ENCODE assay signal across 10 cellular contexts in the genomic region with DNA sequence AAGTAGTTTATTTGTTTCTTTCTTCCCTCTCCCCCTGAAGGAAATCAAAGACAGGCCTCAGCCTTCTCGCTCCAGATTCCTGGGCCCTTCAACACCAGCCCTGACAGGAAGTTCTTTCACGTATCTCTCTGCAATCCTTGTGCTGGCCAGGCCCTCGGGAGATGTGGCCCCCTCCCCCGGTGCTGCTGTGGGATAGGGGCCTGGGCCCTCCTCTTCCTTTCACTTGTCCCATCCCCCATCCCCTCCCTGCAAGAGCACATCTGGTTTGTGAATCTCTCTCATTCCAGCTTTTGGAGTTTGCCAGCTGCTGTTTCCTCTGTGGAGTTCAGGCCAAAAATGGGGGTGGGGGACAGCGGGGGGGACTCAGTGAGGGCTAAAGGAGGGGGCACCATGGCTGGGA. TPM values are rescaled to one million over a fixed set of nuclear protein-coding genes. Genes with fewer than 3 reads are reported as not detected.
DNase-seq lines count a peak whose midpoint lies in the region; ATAC-seq and TF ChIP-seq lines count a peak whose summit lies in the region.
"Had no signal": no experiment of that assay in that cellular context is flagged by ENCODE, and none has a peak within 500 bp of the region (broad histone marks: within the 10 kb centered on the region; RNA-seq: fewer than 3 reads in every experiment).

No MANE protein-coding gene starts in this region.

- peaks cover 14 to 22% of the 10 kb centered on the region in 2 donors for H3K27me3 Mint-ChIP-seq in natural killer cell treated with Interleukin-12 subunit alpha and Interleukin-12 subunit beta and Interleukin-15 and Interleukin-18, amount 100 ng/mL, for 72 hours
- H3K27me3 Mint-ChIP-seq in natural killer cell (ENCODE audit: low read depth in 2 of 2): peaks cover 8 to 29% of the 10 kb centered on the region in 2 donors
- H3K27me3 Mint-ChIP-seq in nephron progenitor cell (ENCODE audit: low read depth, poor library complexity): peaks cover 4% of the 10 kb centered on the region
- no peaks in the 10 kb centered on the region for H3K27me3 Mint-ChIP-seq in activated T-cell treated with anti-CD3 and anti-CD28 coated beads, Interleukin-2, amount 50 U/mL, for 24 hours

- H3K9me3 Mint-ChIP-seq in natural killer cell treated with Interleukin-12 subunit alpha and Interleukin-12 subunit beta and Interleukin-15 and Interleukin-18, amount 100 ng/mL, for 72 hours: no peaks in the 10 kb centered on the region
- H3K9me3 Mint-ChIP-seq in natural killer cell (no peaks in the 10 kb centered on the region), nephron progenitor cell (no peaks in the 10 kb centered on the region)
- no peaks in the 10 kb centered on the region for H3K9me3 Mint-ChIP-seq in activated T-cell treated with anti-CD3 and anti-CD28 coated beads, Interleukin-2, amount 50 U/mL, for 24 hours

- intact Hi-C loops in natural killer cell (cut with micrococcal nuclease) (no loop called here), aorta (cut with DNase I) (no loop called here)

- H3K4me3 ChIP-seq in fibroblast of villous mesenchyme (ENCODE audit: low read depth, low read length): peak overlapping the region; percentile 55
- no peak overlapping the region for H3K4me3 ChIP-seq in aorta (ENCODE audit: low read length in 2 of 2)

- TF ChIP-seq CTCF in natural killer cell (IDR thresholded peaks at IDR 0.05) (no peak), fibroblast of villous mesenchyme (IDR thresholded peaks at IDR 0.05; ENCODE audit: insufficient read depth, low read depth, low read length) (no peak), nephron progenitor cell (IDR thresholded peaks at IDR 0.05) (no peak)

- peaks cover 3 to 6% of the 10 kb centered on the region in 2 donors for H3K4me1 ChIP-seq in aorta (ENCODE audit: control insufficient read depth in 1 of 2, insufficient read depth in 2 of 2, low read length in 2 of 2)

- H3K9me3 ChIP-seq in aorta (ENCODE audit: control insufficient read depth, low read length): no peaks in the 10 kb centered on the region

- H3K27ac ChIP-seq in aorta (ENCODE audit: low read depth in 1 of 2, low read length in 2 of 2): peak overlapping the region; percentile 20 to 38

- DNase-seq in natural killer cell treated with Interleukin-12 subunit alpha and Interleukin-12 subunit beta and Interleukin-15 and Interleukin-18, amount 100 ng/mL, for 72 hours (ENCODE audit: low spot score): peak; percentile 13
- DNase-seq in natural killer cell (no peak), fibroblast of villous mesenchyme (ENCODE audit: low read depth) (peak; percentile 84), nephron progenitor cell (no peak), aorta (peak in 1 of 2 donors; percentile 70), epidermal melanocyte (ENCODE audit: insufficient read length, low spot score) (no peak)
- no peak for DNase-seq in activated T-cell treated with anti-CD3 and anti-CD28 coated beads, Interleukin-2, amount 50 U/mL, for 24 hours
- DNase-seq: activated CD4-positive, alpha-beta T cell treated with anti-CD3 and anti-CD28 coated beads for 1 hour; stimulated activated CD4-positive, alpha-beta T cell treated with anti-CD3 and anti-CD28 coated beads, Interleukin-1b, Interleukin-23, amount 100 ng/mL, for 48 hours had no signal

- H3K27me3 ChIP-seq in aorta (ENCODE audit: control insufficient read depth in 1 of 2, insufficient read depth in 2 of 2, low read length in 1 of 2): no peaks in the 10 kb centered on the region

- peaks cover 6 to 9% of the 10 kb centered on the region in 2 donors for H3K36me3 ChIP-seq in aorta (ENCODE audit: control insufficient read depth in 1 of 2, insufficient read depth in 2 of 2, low read length in 1 of 2)

- WGBS in aorta, 2 donors: 8 to 13% methylated on average over 5 of the region's 5 CpGs

- H3K36me3 Mint-ChIP-seq in natural killer cell treated with Interleukin-12 subunit alpha and Interleukin-12 subunit beta and Interleukin-15 and Interleukin-18, amount 100 ng/mL, for 72 hours: no peaks in the 10 kb centered on the region
- H3K36me3 Mint-ChIP-seq in natural killer cell: no peaks in the 10 kb centered on the region
- H3K36me3 Mint-ChIP-seq in nephron progenitor cell (ENCODE audit: low read depth): peaks cover 19% of the 10 kb centered on the region
- no peaks in the 10 kb centered on the region for H3K36me3 Mint-ChIP-seq in activated T-cell treated with anti-CD3 and anti-CD28 coated beads, Interleukin-2, amount 50 U/mL, for 24 hours (ENCODE audit: low read depth)

- no peak overlapping the region for H3K27ac Mint-ChIP-seq in natural killer cell treated with Interleukin-12 subunit alpha and Interleukin-12 subunit beta and Interleukin-15 and Interleukin-18, amount 100 ng/mL, for 72 hours
- H3K27ac Mint-ChIP-seq in natural killer cell: no peak overlapping the region
- H3K27ac Mint-ChIP-seq in nephron progenitor cell: peak overlapping the region; percentile 88
- H3K27ac Mint-ChIP-seq in activated T-cell treated with anti-CD3 and anti-CD28 coated beads, Interleukin-2, amount 50 U/mL, for 24 hours: no peak overlapping the region

- H3K4me1 Mint-ChIP-seq in natural killer cell treated with Interleukin-12 subunit alpha and Interleukin-12 subunit beta and Interleukin-15 and Interleukin-18, amount 100 ng/mL, for 72 hours (ENCODE audit: low read depth in 2 of 2): peaks cover 3 to 4% of the 10 kb centered on the region in 2 donors
- H3K4me1 Mint-ChIP-seq in natural killer cell (no peaks in the 10 kb centered on the region), nephron progenitor cell (peaks cover 96% of the 10 kb centered on the region)
- H3K4me1 Mint-ChIP-seq in activated T-cell treated with anti-CD3 and anti-CD28 coated beads, Interleukin-2, amount 50 U/mL, for 24 hours (ENCODE audit: low read depth): peaks cover 5% of the 10 kb centered on the region

- no peak overlapping the region for H3K4me3 Mint-ChIP-seq in natural killer cell treated with Interleukin-12 subunit alpha and Interleukin-12 subunit beta and Interleukin-15 and Interleukin-18, amount 100 ng/mL, for 72 hours
- H3K4me3 Mint-ChIP-seq in natural killer cell (no peak overlapping the region), nephron progenitor cell (peak overlapping the region; percentile 58)
- no peak overlapping the region for H3K4me3 Mint-ChIP-seq in activated T-cell treated with anti-CD3 and anti-CD28 coated beads, Interleukin-2, amount 50 U/mL, for 24 hours

- ATAC-seq in natural killer cell treated with Interleukin-12 subunit alpha and Interleukin-12 subunit beta and Interleukin-15 and Interleukin-18, amount 100 ng/mL, for 72 hours: no peak
- ATAC-seq in natural killer cell (no peak), aorta (ENCODE audit: low FRiP score) (no peak), HG03520 (IDR thresholded peaks at IDR 0.05; ENCODE audit: unreplicated experiment) (no peak)

RNA-seq across cellular contexts. Expression of a gene that starts 7.2 kb away (rescaled TPM):
- total RNA-seq in natural killer cell treated with Interleukin-12 subunit alpha and Interleukin-12 subunit beta and Interleukin-15 and Interleukin-18, amount 100 ng/mL, for 72 hours: under 1 TPM; 0.42 to 0.45 TPM
- total RNA-seq in natural killer cell: 10 to 100 TPM in 1 of 3 donors, 1 to 10 TPM in 2; 6.7 to 13.1 (median 9.5) TPM
- total RNA-seq in fibroblast of villous mesenchyme: 228 and 277 TPM in 2 replicates
- total RNA-seq in aorta: 100 to 1,000 TPM; 517 to 992 TPM
- polyA plus RNA-seq in aorta: 100 to 1,000 TPM in 1 of 2 donors, 10 to 100 TPM in 1; 36.8 to 223 TPM

RNA-seq across cellular contexts. Expression of a gene that starts 11.9 kb away (rescaled TPM):
- not detected for total RNA-seq in natural killer cell treated with Interleukin-12 subunit alpha and Interleukin-12 subunit beta and Interleukin-15 and Interleukin-18, amount 100 ng/mL, for 72 hours
- total RNA-seq in natural killer cell (not detected), fibroblast of villous mesenchyme (not detected in 2 replicates), aorta (not detected)
- polyA plus RNA-seq in aorta: not detected

RNA-seq across cellular contexts. Expression of a gene that starts 24.3 kb away (rescaled TPM):
- total RNA-seq in natural killer cell treated with Interleukin-12 subunit alpha and Interleukin-12 subunit beta and Interleukin-15 and Interleukin-18, amount 100 ng/mL, for 72 hours: 100 to 1,000 TPM; 158 to 198 TPM
- total RNA-seq in natural killer cell (100 to 1,000 TPM; 277 to 340 (median 319) TPM), fibroblast of villous mesenchyme (81.5 and 81.6 TPM in 2 replicates), aorta (100 to 1,000 TPM; 199 to 258 TPM)
- polyA plus RNA-seq in aorta: 100 to 1,000 TPM in 1 of 2 donors, 10 to 100 TPM in 1; 99.8 to 382 TPM

RNA-seq across cellular contexts. Expression of a gene that starts 46.6 kb away (rescaled TPM):
- 1 to 10 TPM; 7.7 to 8.0 TPM for total RNA-seq in natural killer cell treated with Interleukin-12 subunit alpha and Interleukin-12 subunit beta and Interleukin-15 and Interleukin-18, amount 100 ng/mL, for 72 hours
- 1 to 10 TPM; 4.2 to 7.0 (median 5.4) TPM for total RNA-seq in natural killer cell
- 38.0 and 39.6 TPM in 2 replicates for total RNA-seq in fibroblast of villous mesenchyme
- 10 to 100 TPM; 31.6 to 48.4 TPM for total RNA-seq in aorta
- polyA plus RNA-seq in aorta: 10 to 100 TPM; 19.8 to 32.2 TPM

RNA-seq across cellular contexts. Expression of a gene that starts 56.9 kb away (rescaled TPM):
- 10 to 100 TPM; 25.5 to 34.1 TPM for total RNA-seq in natural killer cell treated with Interleukin-12 subunit alpha and Interleukin-12 subunit beta and Interleukin-15 and Interleukin-18, amount 100 ng/mL, for 72 hours
- total RNA-seq in natural killer cell (10 to 100 TPM; 11.1 to 16.7 (median 12.1) TPM), fibroblast of villous mesenchyme (10.0 and 19.0 TPM in 2 replicates), aorta (1 to 10 TPM; 7.6 to 10.0 TPM)
- 1 to 10 TPM in 1 of 2 donors, under 1 TPM in 1; 0.75 to 5.8 TPM for polyA plus RNA-seq in aorta

Comparison
In these comparisons a context has a peak if more than half of its experiments do, and no peak if none do; other contexts are left out.
1. DNase-seq: peak in natural killer cell treated with Interleukin-12 subunit alpha and Interleukin-12 subunit beta and Interleukin-15 and Interleukin-18, amount 100 ng/mL, for 72 hours (single experiment) and fibroblast of villous mesenchyme (single experiment); none in natural killer cell (single experiment), nephron progenitor cell (single experiment), activated T-cell treated with anti-CD3 and anti-CD28 coated beads, Interleukin-2, amount 50 U/mL, for 24 hours (single experiment) and epidermal melanocyte (single experiment).
2. RNA of a gene that starts 7.2 kb away (total RNA-seq): 517 to 992 TPM in aorta and 228 to 277 TPM in fibroblast of villous mesenchyme; 6.7 to 13.1 TPM in natural killer cell and 0.42 to 0.45 TPM in natural killer cell treated with Interleukin-12 subunit alpha and Interleukin-12 subunit beta and Interleukin-15 and Interleukin-18, amount 100 ng/mL, for 72 hours; every median in the first group is over 10 times any median in the second.